In genomic region chr1:231027136-231027925, GRCh38 we compare ENCODE assay signal across 2 cellular contexts.
A peak's percentile ranks its signal among the peaks of the same experiment; 100 is the strongest.
TF ChIP-seq lines count a peak whose summit lies in the region.

No MANE protein-coding gene starts in this region.

TF ChIP-seq in HEK293, 187 proteins besides CTCF, POLR2A, EP300 and RAD21:
- TF ChIP-seq, protein P1, sequence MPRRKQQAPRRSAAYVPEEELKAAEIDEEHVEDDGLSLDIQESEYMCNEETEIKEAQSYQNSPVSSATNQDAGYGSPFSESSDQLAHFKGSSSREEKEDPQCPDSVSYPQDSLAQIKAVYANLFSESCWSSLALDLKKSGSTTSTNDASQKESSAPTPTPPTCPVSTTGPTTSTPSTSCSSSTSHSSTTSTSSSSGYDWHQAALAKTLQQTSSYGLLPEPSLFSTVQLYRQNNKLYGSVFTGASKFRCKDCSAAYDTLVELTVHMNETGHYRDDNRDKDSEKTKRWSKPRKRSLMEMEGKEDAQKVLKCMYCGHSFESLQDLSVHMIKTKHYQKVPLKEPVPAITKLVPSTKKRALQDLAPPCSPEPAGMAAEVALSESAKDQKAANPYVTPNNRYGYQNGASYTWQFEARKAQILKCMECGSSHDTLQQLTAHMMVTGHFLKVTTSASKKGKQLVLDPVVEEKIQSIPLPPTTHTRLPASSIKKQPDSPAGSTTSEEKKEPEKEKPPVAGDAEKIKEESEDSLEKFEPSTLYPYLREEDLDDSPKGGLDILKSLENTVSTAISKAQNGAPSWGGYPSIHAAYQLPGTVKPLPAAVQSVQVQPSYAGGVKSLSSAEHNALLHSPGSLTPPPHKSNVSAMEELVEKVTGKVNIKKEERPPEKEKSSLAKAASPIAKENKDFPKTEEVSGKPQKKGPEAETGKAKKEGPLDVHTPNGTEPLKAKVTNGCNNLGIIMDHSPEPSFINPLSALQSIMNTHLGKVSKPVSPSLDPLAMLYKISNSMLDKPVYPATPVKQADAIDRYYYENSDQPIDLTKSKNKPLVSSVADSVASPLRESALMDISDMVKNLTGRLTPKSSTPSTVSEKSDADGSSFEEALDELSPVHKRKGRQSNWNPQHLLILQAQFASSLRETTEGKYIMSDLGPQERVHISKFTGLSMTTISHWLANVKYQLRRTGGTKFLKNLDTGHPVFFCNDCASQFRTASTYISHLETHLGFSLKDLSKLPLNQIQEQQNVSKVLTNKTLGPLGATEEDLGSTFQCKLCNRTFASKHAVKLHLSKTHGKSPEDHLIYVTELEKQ (tag by site-specific recombination; IDR thresholded peaks at IDR 0.05; ENCODE audit: borderline replicate concordance): no peak
- 0 out of 2 replicates have a peak, but pooled peaks have one; percentile 24 for TF ChIP-seq ZIC2 (tag by site-specific recombination; IDR thresholded peaks at IDR 0.05)
- TF ChIP-seq ZNF600 (tag by site-specific recombination; IDR thresholded peaks at IDR 0.05): peak; percentile 65; the same call in 1 of the 2 replicates
- TF ChIP-seq, protein P2, sequence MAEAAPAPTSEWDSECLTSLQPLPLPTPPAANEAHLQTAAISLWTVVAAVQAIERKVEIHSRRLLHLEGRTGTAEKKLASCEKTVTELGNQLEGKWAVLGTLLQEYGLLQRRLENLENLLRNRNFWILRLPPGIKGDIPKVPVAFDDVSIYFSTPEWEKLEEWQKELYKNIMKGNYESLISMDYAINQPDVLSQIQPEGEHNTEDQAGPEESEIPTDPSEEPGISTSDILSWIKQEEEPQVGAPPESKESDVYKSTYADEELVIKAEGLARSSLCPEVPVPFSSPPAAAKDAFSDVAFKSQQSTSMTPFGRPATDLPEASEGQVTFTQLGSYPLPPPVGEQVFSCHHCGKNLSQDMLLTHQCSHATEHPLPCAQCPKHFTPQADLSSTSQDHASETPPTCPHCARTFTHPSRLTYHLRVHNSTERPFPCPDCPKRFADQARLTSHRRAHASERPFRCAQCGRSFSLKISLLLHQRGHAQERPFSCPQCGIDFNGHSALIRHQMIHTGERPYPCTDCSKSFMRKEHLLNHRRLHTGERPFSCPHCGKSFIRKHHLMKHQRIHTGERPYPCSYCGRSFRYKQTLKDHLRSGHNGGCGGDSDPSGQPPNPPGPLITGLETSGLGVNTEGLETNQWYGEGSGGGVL (tag by site-specific recombination; IDR thresholded peaks at IDR 0.05): no peak
- TF ChIP-seq ZNF10 (tag by site-specific recombination; IDR thresholded peaks at IDR 0.05): no peak
- TF ChIP-seq ZNF501 (tag by site-specific recombination; IDR thresholded peaks at IDR 0.05): no peak
- TF ChIP-seq KLF9 (tag by site-specific recombination; IDR thresholded peaks at IDR 0.05; ENCODE audit: low read depth): no peak
- TF ChIP-seq ZNF2 (tag by site-specific recombination; IDR thresholded peaks at IDR 0.05): 0 out of 2 replicates have a peak, but pooled peaks have one; percentile 35
- TF ChIP-seq ZFHX2 (tag by site-specific recombination; conservative IDR thresholded peaks at IDR 0.05): peak; percentile 82
- no peak for TF ChIP-seq ZSCAN16 (tag by site-specific recombination; IDR thresholded peaks at IDR 0.05)
- TF ChIP-seq ZNF146 (tag by site-specific recombination; IDR thresholded peaks at IDR 0.05): peak; percentile 86
- peak; percentile 67 for TF ChIP-seq EGR2 (tag by site-specific recombination; IDR thresholded peaks at IDR 0.05; ENCODE audit: low read depth)

TF ChIP-seq in GM12878, 131 proteins besides CTCF, POLR2A, EP300 and RAD21:
- no peak for TF ChIP-seq RAD51 (IDR thresholded peaks at IDR 0.05)
- TF ChIP-seq NFXL1 (IDR thresholded peaks at IDR 0.05; ENCODE audit: borderline replicate concordance): no peak
- no peak for TF ChIP-seq ZBTB11 (CRISPR knock-in tag; IDR thresholded peaks at IDR 0.05)
- no peak for TF ChIP-seq ETV6 (conservative IDR thresholded peaks at IDR 0.05 in 1 of 2, IDR thresholded peaks at IDR 0.05 in 1 of 2; ENCODE audit: borderline replicate concordance in 1 of 2, low read depth in 1 of 2)
- no peak for TF ChIP-seq HSF1 (IDR thresholded peaks at IDR 0.05; ENCODE audit: low read depth, low read length)
- TF ChIP-seq, protein P3, sequence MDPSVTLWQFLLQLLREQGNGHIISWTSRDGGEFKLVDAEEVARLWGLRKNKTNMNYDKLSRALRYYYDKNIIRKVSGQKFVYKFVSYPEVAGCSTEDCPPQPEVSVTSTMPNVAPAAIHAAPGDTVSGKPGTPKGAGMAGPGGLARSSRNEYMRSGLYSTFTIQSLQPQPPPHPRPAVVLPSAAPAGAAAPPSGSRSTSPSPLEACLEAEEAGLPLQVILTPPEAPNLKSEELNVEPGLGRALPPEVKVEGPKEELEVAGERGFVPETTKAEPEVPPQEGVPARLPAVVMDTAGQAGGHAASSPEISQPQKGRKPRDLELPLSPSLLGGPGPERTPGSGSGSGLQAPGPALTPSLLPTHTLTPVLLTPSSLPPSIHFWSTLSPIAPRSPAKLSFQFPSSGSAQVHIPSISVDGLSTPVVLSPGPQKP (IDR thresholded peaks at IDR 0.05; ENCODE audit: low read depth, low read length): no peak
- TF ChIP-seq CEBPB (IDR thresholded peaks at IDR 0.05; ENCODE audit: borderline replicate concordance in 1 of 2, low read depth in 2 of 2, low read length in 2 of 2): no peak
- TF ChIP-seq, protein P4, sequence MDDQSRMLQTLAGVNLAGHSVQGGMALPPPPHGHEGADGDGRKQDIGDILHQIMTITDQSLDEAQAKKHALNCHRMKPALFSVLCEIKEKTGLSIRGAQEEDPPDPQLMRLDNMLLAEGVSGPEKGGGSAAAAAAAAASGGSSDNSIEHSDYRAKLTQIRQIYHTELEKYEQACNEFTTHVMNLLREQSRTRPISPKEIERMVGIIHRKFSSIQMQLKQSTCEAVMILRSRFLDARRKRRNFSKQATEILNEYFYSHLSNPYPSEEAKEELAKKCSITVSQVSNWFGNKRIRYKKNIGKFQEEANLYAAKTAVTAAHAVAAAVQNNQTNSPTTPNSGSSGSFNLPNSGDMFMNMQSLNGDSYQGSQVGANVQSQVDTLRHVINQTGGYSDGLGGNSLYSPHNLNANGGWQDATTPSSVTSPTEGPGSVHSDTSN (IDR thresholded peaks at IDR 0.05; ENCODE audit: insufficient replicate concordance, low read depth, low read length): peak; percentile 56
- no peak for TF ChIP-seq IRF4 (IDR thresholded peaks at IDR 0.05; ENCODE audit: low read depth, low read length)
- no peak for TF ChIP-seq LARP7 (IDR thresholded peaks at IDR 0.05)
- no peak for TF ChIP-seq TBL1XR1 (IDR thresholded peaks at IDR 0.05; ENCODE audit: low read depth, low read length)
- TF ChIP-seq, protein P5, sequence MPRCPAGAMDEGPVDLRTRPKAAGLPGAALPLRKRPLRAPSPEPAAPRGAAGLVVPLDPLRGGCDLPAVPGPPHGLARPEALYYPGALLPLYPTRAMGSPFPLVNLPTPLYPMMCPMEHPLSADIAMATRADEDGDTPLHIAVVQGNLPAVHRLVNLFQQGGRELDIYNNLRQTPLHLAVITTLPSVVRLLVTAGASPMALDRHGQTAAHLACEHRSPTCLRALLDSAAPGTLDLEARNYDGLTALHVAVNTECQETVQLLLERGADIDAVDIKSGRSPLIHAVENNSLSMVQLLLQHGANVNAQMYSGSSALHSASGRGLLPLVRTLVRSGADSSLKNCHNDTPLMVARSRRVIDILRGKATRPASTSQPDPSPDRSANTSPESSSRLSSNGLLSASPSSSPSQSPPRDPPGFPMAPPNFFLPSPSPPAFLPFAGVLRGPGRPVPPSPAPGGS (IDR thresholded peaks at IDR 0.05; ENCODE audit: borderline replicate concordance, insufficient read depth, low read depth, low read length, poor library complexity, severe bottlenecking): peak; percentile 87
- TF ChIP-seq ZNF24 (IDR thresholded peaks at IDR 0.05): no peak
- TF ChIP-seq, protein P6, sequence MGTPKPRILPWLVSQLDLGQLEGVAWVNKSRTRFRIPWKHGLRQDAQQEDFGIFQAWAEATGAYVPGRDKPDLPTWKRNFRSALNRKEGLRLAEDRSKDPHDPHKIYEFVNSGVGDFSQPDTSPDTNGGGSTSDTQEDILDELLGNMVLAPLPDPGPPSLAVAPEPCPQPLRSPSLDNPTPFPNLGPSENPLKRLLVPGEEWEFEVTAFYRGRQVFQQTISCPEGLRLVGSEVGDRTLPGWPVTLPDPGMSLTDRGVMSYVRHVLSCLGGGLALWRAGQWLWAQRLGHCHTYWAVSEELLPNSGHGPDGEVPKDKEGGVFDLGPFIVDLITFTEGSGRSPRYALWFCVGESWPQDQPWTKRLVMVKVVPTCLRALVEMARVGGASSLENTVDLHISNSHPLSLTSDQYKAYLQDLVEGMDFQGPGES (IDR thresholded peaks at IDR 0.05): no peak
- no peak for TF ChIP-seq MXI1 (IDR thresholded peaks at IDR 0.05; ENCODE audit: low read depth, low read length)
- peak; percentile 45; the same call in 1 of the 2 replicates for TF ChIP-seq TCF3 (IDR thresholded peaks at IDR 0.05; ENCODE audit: borderline replicate concordance, insufficient read depth, low read depth, low read length)
- TF ChIP-seq ZNF207 (IDR thresholded peaks at IDR 0.05; ENCODE audit: borderline replicate concordance): no peak
- TF ChIP-seq, protein P7, sequence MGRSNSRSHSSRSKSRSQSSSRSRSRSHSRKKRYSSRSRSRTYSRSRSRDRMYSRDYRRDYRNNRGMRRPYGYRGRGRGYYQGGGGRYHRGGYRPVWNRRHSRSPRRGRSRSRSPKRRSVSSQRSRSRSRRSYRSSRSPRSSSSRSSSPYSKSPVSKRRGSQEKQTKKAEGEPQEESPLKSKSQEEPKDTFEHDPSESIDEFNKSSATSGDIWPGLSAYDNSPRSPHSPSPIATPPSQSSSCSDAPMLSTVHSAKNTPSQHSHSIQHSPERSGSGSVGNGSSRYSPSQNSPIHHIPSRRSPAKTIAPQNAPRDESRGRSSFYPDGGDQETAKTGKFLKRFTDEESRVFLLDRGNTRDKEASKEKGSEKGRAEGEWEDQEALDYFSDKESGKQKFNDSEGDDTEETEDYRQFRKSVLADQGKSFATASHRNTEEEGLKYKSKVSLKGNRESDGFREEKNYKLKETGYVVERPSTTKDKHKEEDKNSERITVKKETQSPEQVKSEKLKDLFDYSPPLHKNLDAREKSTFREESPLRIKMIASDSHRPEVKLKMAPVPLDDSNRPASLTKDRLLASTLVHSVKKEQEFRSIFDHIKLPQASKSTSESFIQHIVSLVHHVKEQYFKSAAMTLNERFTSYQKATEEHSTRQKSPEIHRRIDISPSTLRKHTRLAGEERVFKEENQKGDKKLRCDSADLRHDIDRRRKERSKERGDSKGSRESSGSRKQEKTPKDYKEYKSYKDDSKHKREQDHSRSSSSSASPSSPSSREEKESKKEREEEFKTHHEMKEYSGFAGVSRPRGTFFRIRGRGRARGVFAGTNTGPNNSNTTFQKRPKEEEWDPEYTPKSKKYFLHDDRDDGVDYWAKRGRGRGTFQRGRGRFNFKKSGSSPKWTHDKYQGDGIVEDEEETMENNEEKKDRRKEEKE (IDR thresholded peaks at IDR 0.05): no peak
- TF ChIP-seq SIN3A (IDR thresholded peaks at IDR 0.05; ENCODE audit: low read depth, low read length): no peak
